33 cellular contexts compared by ENCODE assay signal in genomic region chr12:57708296-57708695, GRCh38. TPM values are rescaled to one million over a fixed set of nuclear protein-coding genes. Genes with fewer than 3 reads are reported as not detected.
DNase-seq lines count a peak whose midpoint lies in the region; ATAC-seq, FAIRE-seq and TF ChIP-seq lines count a peak whose summit lies in the region.
"Had no signal": no experiment of that assay in that cellular context is flagged by ENCODE, and none has a peak within 500 bp of the region (broad histone marks: within the 10 kb centered on the region; RNA-seq: fewer than 3 reads in every experiment).

No MANE protein-coding gene starts in this region.

- CTCF ChIA-PET in activated CD8-positive, alpha-beta T cell treated with anti-CD3 and anti-CD28 coated beads, Interleukin-2, amount 10 ng/mL, durations not matched to agents 7 days and 5 days (lab: Charles Lee) = no interaction called here
- CTCF ChIA-PET in activated CD8-positive, alpha-beta T cell treated with anti-CD3 and anti-CD28 coated beads for 36 hours (lab: Charles Lee) = interaction anchor here (0.8 to 1.7 kb wide), 3 partner anchors 15 to 34 kb away, joined by 3 to 8 read pairs (median 4); partner anchors contain the start of gene OS9
- CTCF ChIA-PET in HepG2 (lab: Yijun Ruan, JAX; ENCODE audit: low intra/inter-chr PET ratio, low total read pairs) = no interaction called here

- POLR2A ChIA-PET in activated CD8-positive, alpha-beta T cell treated with anti-CD3 and anti-CD28 coated beads, Interleukin-2, amount 10 ng/mL, durations not matched to agents 7 days and 5 days (lab: Charles Lee) = no interaction called here
- POLR2A ChIA-PET in activated CD8-positive, alpha-beta T cell treated with anti-CD3 and anti-CD28 coated beads for 36 hours (lab: Charles Lee) = interaction anchor here (0.6 to 1.3 kb wide), 2 partner anchors 11 to 13 kb away, joined by 4 read pairs; no protein-coding TSS in a partner anchor
- POLR2A ChIA-PET in HepG2 (lab: Yijun Ruan, JAX) = no interaction called here

- WGBS in HepG2 (ENCODE audit: low lambda C conversion rate) = 90% methylated on average over 2 of the region's 2 CpGs
- WGBS in right lobe of liver (ENCODE audit: insufficient coverage, low coverage, low lambda C conversion rate, missing lambda C conversion rate) = 89% methylated on average over 2 of the region's 2 CpGs

- in situ Hi-C loops in HepG2 (cut with HindIII; ENCODE audit: extremely low pct_ligation_motif_present, low pct_unique_long_range_greater_than_20kb) = no loop called here

- peaks cover 0 to 5% of the 10 kb centered on the region in 2 experiments; a peak in 3 of 5 replicates for H3K36me3 ChIP-seq in HepG2 (replicated peaks in 1 of 2; ENCODE audit: control insufficient read depth in 1 of 2, insufficient read depth in 2 of 2, low read length in 2 of 2)
- H3K36me3 ChIP-seq in right lobe of liver = peaks cover 0 to 50% (median 0%) of the 10 kb centered on the region in 4 donors
- H3K36me3 ChIP-seq: BE2C had no signal

- H3K4me2 ChIP-seq in HepG2 (ENCODE audit: low read depth, low read length) = no peak overlapping the region
- H3K4me2 ChIP-seq: A549; BLaER1; BLaER1 treated with 17β-estradiol and CSF1 and Interleukin-3, amounts not matched to agents 10 nM and 100 nM had no signal

- H2AFZ ChIP-seq in HepG2 (ENCODE audit: low read length) = no peak overlapping the region

- H3K9me3 ChIP-seq in HepG2 (ENCODE audit: low read length) (no peaks in the 10 kb centered on the region), right lobe of liver (no peaks in the 10 kb centered on the region)
- H3K9me3 ChIP-seq: BE2C had no signal

- H4K20me1 ChIP-seq in HepG2 (ENCODE audit: insufficient read depth, low read length) = no peaks in the 10 kb centered on the region
- H4K20me1 ChIP-seq: BLaER1 had no signal

- H3K27ac ChIP-seq in HepG2 (ENCODE audit: extremely low read length, insufficient read depth, low read length) = no peak overlapping the region
- no peak overlapping the region for H3K27ac ChIP-seq in right lobe of liver
- H3K27ac ChIP-seq: 22Rv1; A549; BLaER1; BLaER1 treated with 17β-estradiol and CSF1 and Interleukin-3, amounts not matched to agents 10 nM and 100 nM; C4-2B had no signal

- H3K79me2 ChIP-seq in HepG2 (ENCODE audit: insufficient read depth, low read length) = no peaks in the 10 kb centered on the region

- no peak for TF ChIP-seq EP300 in HepG2 (IDR thresholded peaks at IDR 0.05; ENCODE audit: low read depth in 2 of 2, low read length in 2 of 2)
- no peak for TF ChIP-seq EP300 in HepG2 (CRISPR knock-in tag; IDR thresholded peaks at IDR 0.05; ENCODE audit: borderline replicate concordance)

- no peak for ATAC-seq in activated CD8-positive, alpha-beta T cell treated with anti-CD3 and anti-CD28 coated beads, Interleukin-2, amount 10 ng/mL, durations not matched to agents 7 days and 5 days
- no peak for ATAC-seq in activated CD8-positive, alpha-beta T cell treated with anti-CD3 and anti-CD28 coated beads for 36 hours
- ATAC-seq in HepG2 (no peak), right lobe of liver (no peak)
- ATAC-seq: A549; CD8-positive, alpha-beta T cell had no signal

- H3K27me3 Mint-ChIP-seq in activated CD8-positive, alpha-beta T cell treated with anti-CD3 and anti-CD28 coated beads, Interleukin-2, amount 10 ng/mL, durations not matched to agents 7 days and 5 days (ENCODE audit: low read depth) = no peaks in the 10 kb centered on the region
- no peaks in the 10 kb centered on the region for H3K27me3 Mint-ChIP-seq in activated CD8-positive, alpha-beta T cell treated with anti-CD3 and anti-CD28 coated beads for 36 hours
- H3K27me3 Mint-ChIP-seq: B cell; CD4-positive, alpha-beta memory T cell; CD4-positive, alpha-beta T cell; CD4-positive, CD25-positive, alpha-beta regulatory T cell had no signal

- TF ChIP-seq POLR2A in HepG2 (IDR thresholded peaks at IDR 0.05; ENCODE audit: insufficient read depth in 1 of 2, low read depth in 2 of 2, low read length in 2 of 2) = no peak
- no peak for TF ChIP-seq POLR2A in right lobe of liver (IDR thresholded peaks at IDR 0.05)

- BruUV-seq in HepG2 (replicated peaks; lab: Mats Ljungman, UMichigan) = no TSS peak

- FAIRE-seq in HepG2 (lab: Jason Lieb, UNC) = no peak
- FAIRE-seq: A204.1, D721Med had no signal

- H3K4me1 Mint-ChIP-seq in activated CD8-positive, alpha-beta T cell treated with anti-CD3 and anti-CD28 coated beads, Interleukin-2, amount 10 ng/mL, durations not matched to agents 7 days and 5 days (ENCODE audit: low read depth) = peaks cover 7% of the 10 kb centered on the region
- H3K4me1 Mint-ChIP-seq in activated CD8-positive, alpha-beta T cell treated with anti-CD3 and anti-CD28 coated beads for 36 hours (ENCODE audit: low read depth) = peaks cover 6% of the 10 kb centered on the region
- H3K4me1 Mint-ChIP-seq: CD14-positive monocyte had no signal

- TF ChIP-seq CTCF in activated CD8-positive, alpha-beta T cell treated with anti-CD3 and anti-CD28 coated beads for 36 hours (IDR thresholded peaks at IDR 0.05) = no peak
- no peak for TF ChIP-seq CTCF in HepG2 (CRISPR knock-in tag; IDR thresholded peaks at IDR 0.05)
- TF ChIP-seq CTCF in right lobe of liver (IDR thresholded peaks at IDR 0.05) = no peak

- H3K27ac Mint-ChIP-seq in activated CD8-positive, alpha-beta T cell treated with anti-CD3 and anti-CD28 coated beads, Interleukin-2, amount 10 ng/mL, durations not matched to agents 7 days and 5 days = no peak overlapping the region
- no peak overlapping the region for H3K27ac Mint-ChIP-seq in activated CD8-positive, alpha-beta T cell treated with anti-CD3 and anti-CD28 coated beads for 36 hours
- H3K27ac Mint-ChIP-seq: B cell; CD14-positive monocyte; CD4-positive, alpha-beta T cell; CD4-positive, CD25-positive, alpha-beta regulatory T cell; CD8-positive, alpha-beta T cell had no signal

- no peak overlapping the region for H3K4me3 ChIP-seq in HepG2 (replicated peaks in 1 of 3; ENCODE audit: insufficient read depth in 1 of 3, low read depth in 2 of 3, low read length in 3 of 3)
- no peak overlapping the region for H3K4me3 ChIP-seq in right lobe of liver
- H3K4me3 ChIP-seq: A549; BLaER1; BLaER1 treated with 17β-estradiol and CSF1 and Interleukin-3, amounts not matched to agents 10 nM and 100 nM had no signal

- H3K9me3 Mint-ChIP-seq in activated CD8-positive, alpha-beta T cell treated with anti-CD3 and anti-CD28 coated beads, Interleukin-2, amount 10 ng/mL, durations not matched to agents 7 days and 5 days (ENCODE audit: insufficient read depth) = peaks cover 14% of the 10 kb centered on the region
- peaks cover 4% of the 10 kb centered on the region for H3K9me3 Mint-ChIP-seq in activated CD8-positive, alpha-beta T cell treated with anti-CD3 and anti-CD28 coated beads for 36 hours

- intact Hi-C loops in activated CD8-positive, alpha-beta T cell treated with anti-CD3 and anti-CD28 coated beads for 36 hours (cut with micrococcal nuclease) = no loop called here
- intact Hi-C loops in HepG2 (cut with micrococcal nuclease; ENCODE audit: unreplicated experiment) (no loop called here), right lobe of liver (cut with DNase I) (no loop called here)

- no peak overlapping the region for H3K9ac ChIP-seq in HepG2 (ENCODE audit: insufficient read depth, low read depth, low read length)
- H3K9ac ChIP-seq: BLaER1; BLaER1 treated with 17β-estradiol and CSF1 and Interleukin-3, amounts not matched to agents 10 nM and 100 nM had no signal

- no peak overlapping the region for H3K4me3 Mint-ChIP-seq in activated CD8-positive, alpha-beta T cell treated with anti-CD3 and anti-CD28 coated beads, Interleukin-2, amount 10 ng/mL, durations not matched to agents 7 days and 5 days
- H3K4me3 Mint-ChIP-seq in activated CD8-positive, alpha-beta T cell treated with anti-CD3 and anti-CD28 coated beads for 36 hours = no peak overlapping the region
- H3K4me3 Mint-ChIP-seq: B cell; CD14-positive monocyte; CD4-positive, alpha-beta memory T cell; CD4-positive, alpha-beta T cell; CD8-positive, alpha-beta memory T cell; CD8-positive, alpha-beta T cell had no signal

- H3K36me3 Mint-ChIP-seq in activated CD8-positive, alpha-beta T cell treated with anti-CD3 and anti-CD28 coated beads, Interleukin-2, amount 10 ng/mL, durations not matched to agents 7 days and 5 days (ENCODE audit: low read depth) = peaks cover 61% of the 10 kb centered on the region
- peaks cover 22% of the 10 kb centered on the region for H3K36me3 Mint-ChIP-seq in activated CD8-positive, alpha-beta T cell treated with anti-CD3 and anti-CD28 coated beads for 36 hours (ENCODE audit: low read depth)

- peak; percentile 13 for DNase-seq in activated CD8-positive, alpha-beta T cell treated with anti-CD3 and anti-CD28 coated beads, Interleukin-2, amount 10 ng/mL, durations not matched to agents 7 days and 5 days
- no peak for DNase-seq in activated CD8-positive, alpha-beta T cell treated with anti-CD3 and anti-CD28 coated beads for 36 hours
- DNase-seq in HepG2 (ENCODE audit: low spot score) (no peak), right lobe of liver (no peak)
- DNase-seq: 8988T; ACHN; AML-193; BE2C; C1 segment of cervical spinal cord; Caco-2; Calu3; CD4-positive, alpha-beta memory T cell; CD4-positive, alpha-beta T cell; CD8-positive, alpha-beta memory T cell; CD8-positive, alpha-beta T cell; COR-L47; DMS 273 treated with DMSO at 0.1 percent for 48 hours; DMS153; DMS53; DMS79; DMS79 treated with DMSO at 0.1 percent for 48 hours; DND-41; EL had no signal

- TF ChIP-seq RAD21 in HepG2 (CRISPR knock-in tag; IDR thresholded peaks at IDR 0.05) = no peak

- H3K4me1 ChIP-seq in HepG2 (ENCODE audit: insufficient read depth, low read length) (no peaks in the 10 kb centered on the region), right lobe of liver (no peaks in the 10 kb centered on the region)
- H3K4me1 ChIP-seq: A549; BE2C; BLaER1; BLaER1 treated with 17β-estradiol and CSF1 and Interleukin-3, amounts not matched to agents 10 nM and 100 nM; Caco-2 had no signal

- H3K27me3 ChIP-seq in HepG2 (ENCODE audit: control insufficient read depth in 1 of 2, insufficient read depth in 2 of 2, low read length in 2 of 2) (no peaks in the 10 kb centered on the region), right lobe of liver (no peaks in the 10 kb centered on the region)
- H3K27me3 ChIP-seq: BE2C; BLaER1; BLaER1 treated with 17β-estradiol and CSF1 and Interleukin-3, amounts not matched to agents 10 nM and 100 nM had no signal

RNA-seq across cellular contexts. Expression of gene OS9, which starts 14.4 kb away (rescaled TPM):
- 100 to 1,000 TPM; 100 to 107 TPM for total RNA-seq in activated CD8-positive, alpha-beta T cell treated with anti-CD3 and anti-CD28 coated beads, Interleukin-2, amount 10 ng/mL, durations not matched to agents 7 days and 5 days
- total RNA-seq in activated CD8-positive, alpha-beta T cell treated with anti-CD3 and anti-CD28 coated beads for 36 hours = 10 to 100 TPM; 53.0 to 56.3 TPM
- total RNA-seq in HepG2 (2016; rRNA removed; fragmentation: Illumina TruSeq; extraction: Trizol) = 51.7 and 156 TPM in 2 replicates
- total RNA-seq in HepG2 (2016; cell fraction: cytosol; rRNA removed; fragmentation: Illumina TruSeq; extraction: Trizol; ENCODE audit: low read depth) = 9.7 and 14.0 TPM in 2 replicates
- 45.5 and 158 TPM in 2 replicates for total RNA-seq in HepG2 (2016; cell fraction: insoluble cytoplasmic fraction; rRNA removed; fragmentation: Illumina TruSeq; extraction: Trizol)
- 18.9 and 21.2 TPM in 2 replicates for total RNA-seq in HepG2 (2016; cell fraction: membrane; rRNA removed; fragmentation: Illumina TruSeq; extraction: Trizol)
- 130 and 161 TPM in 2 replicates for total RNA-seq in HepG2 (2016; cell fraction: nucleus; rRNA removed; fragmentation: Illumina TruSeq; extraction: Trizol)
- polyA plus RNA-seq in HepG2 (2011; rRNA removed) = 206 and 225 TPM in 2 replicates
- polyA plus RNA-seq in HepG2 (2011; cell fraction: cytosol; rRNA removed) = 288 and 386 TPM in 2 replicates
- 254 and 282 TPM in 2 replicates for polyA plus RNA-seq in HepG2 (2011; cell fraction: nucleus; rRNA removed)
- 177 and 188 TPM in 2 replicates for polyA plus RNA-seq in HepG2 (2012)
- polyA plus RNA-seq in HepG2 (2016; cell fraction: cytosol; fragmentation: Illumina TruSeq; extraction: Trizol; ENCODE audit: low read depth) = 9.4 and 11.6 TPM in 2 replicates
- 41.1 and 49.4 TPM in 2 replicates for polyA plus RNA-seq in HepG2 (2016; cell fraction: insoluble cytoplasmic fraction; fragmentation: Illumina TruSeq; extraction: Trizol; ENCODE audit: low read depth)
- 15.1 and 21.0 TPM in 2 replicates for polyA plus RNA-seq in HepG2 (2016; cell fraction: membrane; fragmentation: Illumina TruSeq; extraction: Trizol; ENCODE audit: low read depth)
- 248 and 264 TPM in 2 replicates for polyA plus RNA-seq in HepG2 (2016; cell fraction: nucleus; fragmentation: Illumina TruSeq; extraction: Trizol; ENCODE audit: insufficient read depth, low read depth)
- 114 and 184 TPM in 2 replicates for polyA minus RNA-seq in HepG2 (2011; rRNA and poly(A)+ RNA removed; ENCODE audit: low replicate concordance)
- 58.7 and 94.9 TPM in 2 replicates for polyA minus RNA-seq in HepG2 (2011; cell fraction: cytosol; rRNA and poly(A)+ RNA removed)
- polyA minus RNA-seq in HepG2 (2011; cell fraction: nucleus; rRNA and poly(A)+ RNA removed) = 80.6 and 98.3 TPM in 2 replicates
- 100 to 1,000 TPM; 179 to 245 (median 210) TPM for total RNA-seq in right lobe of liver

RNA-seq across cellular contexts. Expression of gene AGAP2, which starts 30.2 kb away (rescaled TPM):
- total RNA-seq in activated CD8-positive, alpha-beta T cell treated with anti-CD3 and anti-CD28 coated beads, Interleukin-2, amount 10 ng/mL, durations not matched to agents 7 days and 5 days = 10 to 100 TPM; 68.6 to 72.5 TPM
- 10 to 100 TPM; 22.4 TPM for total RNA-seq in activated CD8-positive, alpha-beta T cell treated with anti-CD3 and anti-CD28 coated beads for 36 hours
- 0.38 and 0.81 TPM in 2 replicates for total RNA-seq in HepG2 (2016; rRNA removed; fragmentation: Illumina TruSeq; extraction: Trizol)
- 0.10 and 0.18 TPM in 2 replicates for total RNA-seq in HepG2 (2016; cell fraction: cytosol; rRNA removed; fragmentation: Illumina TruSeq; extraction: Trizol; ENCODE audit: low read depth)
- total RNA-seq in HepG2 (2016; cell fraction: insoluble cytoplasmic fraction; rRNA removed; fragmentation: Illumina TruSeq; extraction: Trizol) = 0.45 and 0.91 TPM in 2 replicates
- total RNA-seq in HepG2 (2016; cell fraction: membrane; rRNA removed; fragmentation: Illumina TruSeq; extraction: Trizol) = 0.24 and 0.49 TPM in 2 replicates
- 0.44 and 0.71 TPM in 2 replicates for total RNA-seq in HepG2 (2016; cell fraction: nucleus; rRNA removed; fragmentation: Illumina TruSeq; extraction: Trizol)
- polyA plus RNA-seq in HepG2 (2011; rRNA removed) = 0.45 and 0.73 TPM in 2 replicates
- 0.50 and 0.87 TPM in 2 replicates for polyA plus RNA-seq in HepG2 (2011; cell fraction: cytosol; rRNA removed)
- 1.0 and 1.5 TPM in 2 replicates for polyA plus RNA-seq in HepG2 (2011; cell fraction: nucleus; rRNA removed)
- 0.23 and 0.31 TPM in 2 replicates for polyA plus RNA-seq in HepG2 (2012)
- 0.33 and 0.42 TPM in 2 replicates for polyA plus RNA-seq in HepG2 (2016; cell fraction: cytosol; fragmentation: Illumina TruSeq; extraction: Trizol; ENCODE audit: low read depth)
- polyA plus RNA-seq in HepG2 (2016; cell fraction: insoluble cytoplasmic fraction; fragmentation: Illumina TruSeq; extraction: Trizol; ENCODE audit: low read depth) = 0.57 and 0.95 TPM in 2 replicates
- polyA plus RNA-seq in HepG2 (2016; cell fraction: membrane; fragmentation: Illumina TruSeq; extraction: Trizol; ENCODE audit: low read depth) = 0.10 and 0.23 TPM in 2 replicates
- 0.37 and 1.3 TPM in 2 replicates for polyA plus RNA-seq in HepG2 (2016; cell fraction: nucleus; fragmentation: Illumina TruSeq; extraction: Trizol; ENCODE audit: insufficient read depth, low read depth)
- polyA minus RNA-seq in HepG2 (2011; rRNA and poly(A)+ RNA removed; ENCODE audit: low replicate concordance) = 0.42 and 0.96 TPM in 2 replicates
- polyA minus RNA-seq in HepG2 (2011; cell fraction: cytosol; rRNA and poly(A)+ RNA removed) = 0.70 and 0.79 TPM in 2 replicates
- polyA minus RNA-seq in HepG2 (2011; cell fraction: nucleus; rRNA and poly(A)+ RNA removed) = 0.90 and 1.5 TPM in 2 replicates
- under 1 TPM; 0.26 to 0.87 (median 0.57) TPM for total RNA-seq in right lobe of liver

RNA-seq across cellular contexts. Expression of gene TSPAN31, which starts 36.5 kb away (rescaled TPM):
- 10 to 100 TPM; 12.9 to 13.3 TPM for total RNA-seq in activated CD8-positive, alpha-beta T cell treated with anti-CD3 and anti-CD28 coated beads, Interleukin-2, amount 10 ng/mL, durations not matched to agents 7 days and 5 days
- total RNA-seq in activated CD8-positive, alpha-beta T cell treated with anti-CD3 and anti-CD28 coated beads for 36 hours = 1 to 10 TPM; 6.9 to 7.5 TPM
- 5.4 and 10.4 TPM in 2 replicates for total RNA-seq in HepG2 (2016; rRNA removed; fragmentation: Illumina TruSeq; extraction: Trizol)
- 3.1 and 3.3 TPM in 2 replicates for total RNA-seq in HepG2 (2016; cell fraction: cytosol; rRNA removed; fragmentation: Illumina TruSeq; extraction: Trizol; ENCODE audit: low read depth)
- 7.8 and 11.5 TPM in 2 replicates for total RNA-seq in HepG2 (2016; cell fraction: insoluble cytoplasmic fraction; rRNA removed; fragmentation: Illumina TruSeq; extraction: Trizol)
- 6.1 and 6.3 TPM in 2 replicates for total RNA-seq in HepG2 (2016; cell fraction: membrane; rRNA removed; fragmentation: Illumina TruSeq; extraction: Trizol)
- 8.7 and 15.1 TPM in 2 replicates for total RNA-seq in HepG2 (2016; cell fraction: nucleus; rRNA removed; fragmentation: Illumina TruSeq; extraction: Trizol)
- polyA plus RNA-seq in HepG2 (2011; rRNA removed) = 24.6 and 27.3 TPM in 2 replicates
- 19.3 and 22.2 TPM in 2 replicates for polyA plus RNA-seq in HepG2 (2011; cell fraction: cytosol; rRNA removed)
- 26.2 and 31.2 TPM in 2 replicates for polyA plus RNA-seq in HepG2 (2011; cell fraction: nucleus; rRNA removed)
- polyA plus RNA-seq in HepG2 (2012) = 17.1 and 17.8 TPM in 2 replicates
- polyA plus RNA-seq in HepG2 (2016; cell fraction: cytosol; fragmentation: Illumina TruSeq; extraction: Trizol; ENCODE audit: low read depth) = 3.2 and 4.3 TPM in 2 replicates
- polyA plus RNA-seq in HepG2 (2016; cell fraction: insoluble cytoplasmic fraction; fragmentation: Illumina TruSeq; extraction: Trizol; ENCODE audit: low read depth) = 6.6 and 6.9 TPM in 2 replicates
- polyA plus RNA-seq in HepG2 (2016; cell fraction: membrane; fragmentation: Illumina TruSeq; extraction: Trizol; ENCODE audit: low read depth) = 4.9 and 7.9 TPM in 2 replicates
- 22.0 and 24.1 TPM in 2 replicates for polyA plus RNA-seq in HepG2 (2016; cell fraction: nucleus; fragmentation: Illumina TruSeq; extraction: Trizol; ENCODE audit: insufficient read depth, low read depth)
- polyA minus RNA-seq in HepG2 (2011; rRNA and poly(A)+ RNA removed; ENCODE audit: low replicate concordance) = 8.6 and 23.9 TPM in 2 replicates
- polyA minus RNA-seq in HepG2 (2011; cell fraction: cytosol; rRNA and poly(A)+ RNA removed) = 5.8 and 8.3 TPM in 2 replicates
- 14.9 and 21.0 TPM in 2 replicates for polyA minus RNA-seq in HepG2 (2011; cell fraction: nucleus; rRNA and poly(A)+ RNA removed)
- 10 to 100 TPM; 15.1 to 34.4 (median 20.6) TPM for total RNA-seq in right lobe of liver

RNA-seq across cellular contexts. Expression of gene CDK4, which starts 43.8 kb away (rescaled TPM):
- total RNA-seq in activated CD8-positive, alpha-beta T cell treated with anti-CD3 and anti-CD28 coated beads, Interleukin-2, amount 10 ng/mL, durations not matched to agents 7 days and 5 days = 100 to 1,000 TPM; 132 to 146 TPM
- 100 to 1,000 TPM; 218 to 221 TPM for total RNA-seq in activated CD8-positive, alpha-beta T cell treated with anti-CD3 and anti-CD28 coated beads for 36 hours
- total RNA-seq in HepG2 (2016; rRNA removed; fragmentation: Illumina TruSeq; extraction: Trizol) (209 and 255 TPM in 2 replicates), right lobe of liver (10 to 100 TPM; 23.3 to 47.3 (median 31.8) TPM)
- 114 and 177 TPM in 2 replicates for total RNA-seq in HepG2 (2016; cell fraction: cytosol; rRNA removed; fragmentation: Illumina TruSeq; extraction: Trizol; ENCODE audit: low read depth)
- 213 and 245 TPM in 2 replicates for total RNA-seq in HepG2 (2016; cell fraction: insoluble cytoplasmic fraction; rRNA removed; fragmentation: Illumina TruSeq; extraction: Trizol)
- 203 and 282 TPM in 2 replicates for total RNA-seq in HepG2 (2016; cell fraction: membrane; rRNA removed; fragmentation: Illumina TruSeq; extraction: Trizol)
- 105 and 134 TPM in 2 replicates for total RNA-seq in HepG2 (2016; cell fraction: nucleus; rRNA removed; fragmentation: Illumina TruSeq; extraction: Trizol)
- polyA plus RNA-seq in HepG2 (2011; rRNA removed) = 171 and 191 TPM in 2 replicates
- polyA plus RNA-seq in HepG2 (2011; cell fraction: cytosol; rRNA removed) = 223 and 255 TPM in 2 replicates
- 58.2 and 58.6 TPM in 2 replicates for polyA plus RNA-seq in HepG2 (2011; cell fraction: nucleus; rRNA removed)
- polyA plus RNA-seq in HepG2 (2012) = 68.6 and 92.8 TPM in 2 replicates
- polyA plus RNA-seq in HepG2 (2016; cell fraction: cytosol; fragmentation: Illumina TruSeq; extraction: Trizol; ENCODE audit: low read depth) = 148 and 226 TPM in 2 replicates
- polyA plus RNA-seq in HepG2 (2016; cell fraction: insoluble cytoplasmic fraction; fragmentation: Illumina TruSeq; extraction: Trizol; ENCODE audit: low read depth) = 315 and 325 TPM in 2 replicates
- polyA plus RNA-seq in HepG2 (2016; cell fraction: membrane; fragmentation: Illumina TruSeq; extraction: Trizol; ENCODE audit: low read depth) = 208 and 297 TPM in 2 replicates
- polyA plus RNA-seq in HepG2 (2016; cell fraction: nucleus; fragmentation: Illumina TruSeq; extraction: Trizol; ENCODE audit: insufficient read depth, low read depth) = 175 and 177 TPM in 2 replicates
- polyA minus RNA-seq in HepG2 (2011; rRNA and poly(A)+ RNA removed; ENCODE audit: low replicate concordance) = 141 and 375 TPM in 2 replicates
- polyA minus RNA-seq in HepG2 (2011; cell fraction: cytosol; rRNA and poly(A)+ RNA removed) = 49.7 and 59.9 TPM in 2 replicates
- 72.6 and 80.6 TPM in 2 replicates for polyA minus RNA-seq in HepG2 (2011; cell fraction: nucleus; rRNA and poly(A)+ RNA removed)

RNA-seq across cellular contexts. Expression of gene MARCHF9, which starts 46.6 kb away (rescaled TPM):
- total RNA-seq in activated CD8-positive, alpha-beta T cell treated with anti-CD3 and anti-CD28 coated beads, Interleukin-2, amount 10 ng/mL, durations not matched to agents 7 days and 5 days = 10 to 100 TPM; 23.6 to 24.4 TPM
- 10 to 100 TPM; 23.4 to 24.3 TPM for total RNA-seq in activated CD8-positive, alpha-beta T cell treated with anti-CD3 and anti-CD28 coated beads for 36 hours
- total RNA-seq in HepG2 (2016; rRNA removed; fragmentation: Illumina TruSeq; extraction: Trizol) (2.7 and 5.7 TPM in 2 replicates), right lobe of liver (1 to 10 TPM; 2.1 to 3.9 (median 3.3) TPM)
- total RNA-seq in HepG2 (2016; cell fraction: cytosol; rRNA removed; fragmentation: Illumina TruSeq; extraction: Trizol; ENCODE audit: low read depth) = 3.9 and 5.1 TPM in 2 replicates
- 3.4 and 4.7 TPM in 2 replicates for total RNA-seq in HepG2 (2016; cell fraction: insoluble cytoplasmic fraction; rRNA removed; fragmentation: Illumina TruSeq; extraction: Trizol)
- total RNA-seq in HepG2 (2016; cell fraction: membrane; rRNA removed; fragmentation: Illumina TruSeq; extraction: Trizol) = 5.9 and 6.2 TPM in 2 replicates
- 3.4 and 4.3 TPM in 2 replicates for total RNA-seq in HepG2 (2016; cell fraction: nucleus; rRNA removed; fragmentation: Illumina TruSeq; extraction: Trizol)
- polyA plus RNA-seq in HepG2 (2011; rRNA removed) = 9.6 and 14.5 TPM in 2 replicates
- polyA plus RNA-seq in HepG2 (2011; cell fraction: cytosol; rRNA removed) = 8.1 and 8.8 TPM in 2 replicates
- polyA plus RNA-seq in HepG2 (2011; cell fraction: nucleus; rRNA removed) = 15.5 and 17.5 TPM in 2 replicates
- 7.7 and 10.3 TPM in 2 replicates for polyA plus RNA-seq in HepG2 (2012)
- polyA plus RNA-seq in HepG2 (2016; cell fraction: cytosol; fragmentation: Illumina TruSeq; extraction: Trizol; ENCODE audit: low read depth) = 2.7 and 3.1 TPM in 2 replicates
- polyA plus RNA-seq in HepG2 (2016; cell fraction: insoluble cytoplasmic fraction; fragmentation: Illumina TruSeq; extraction: Trizol; ENCODE audit: low read depth) = 5.0 and 8.0 TPM in 2 replicates
- 5.8 TPM in 2 replicates for polyA plus RNA-seq in HepG2 (2016; cell fraction: membrane; fragmentation: Illumina TruSeq; extraction: Trizol; ENCODE audit: low read depth)
- polyA plus RNA-seq in HepG2 (2016; cell fraction: nucleus; fragmentation: Illumina TruSeq; extraction: Trizol; ENCODE audit: insufficient read depth, low read depth) = 13.4 and 15.4 TPM in 2 replicates
- 12.1 and 12.5 TPM in 2 replicates for polyA minus RNA-seq in HepG2 (2011; rRNA and poly(A)+ RNA removed; ENCODE audit: low replicate concordance)
- 4.1 and 4.5 TPM in 2 replicates for polyA minus RNA-seq in HepG2 (2011; cell fraction: cytosol; rRNA and poly(A)+ RNA removed)
- polyA minus RNA-seq in HepG2 (2011; cell fraction: nucleus; rRNA and poly(A)+ RNA removed) = 3.7 and 5.3 TPM in 2 replicates

Comparison
In these comparisons a context has a peak if more than half of its experiments do, and no peak if none do; other contexts are left out.
1. RNA of gene AGAP2, which starts 30.2 kb away (total RNA-seq): 68.6 to 72.5 TPM in activated CD8-positive, alpha-beta T cell treated with anti-CD3 and anti-CD28 coated beads, Interleukin-2, amount 10 ng/mL, durations not matched to agents 7 days and 5 days and 22.4 TPM in activated CD8-positive, alpha-beta T cell treated with anti-CD3 and anti-CD28 coated beads for 36 hours; 0.26 to 0.87 TPM in right lobe of liver and 0.10 to 0.91 TPM in HepG2; every median in the first group is over 10 times any median in the second.